ENCODE assay signal across 8 cellular contexts in genomic region chr19:52369463-52370340, GRCh38. TPM values are rescaled to one million over a fixed set of nuclear protein-coding genes. Genes with fewer than 3 reads are reported as not detected.
A peak's percentile ranks its signal among the peaks of the same experiment; 100 is the strongest.
DNase-seq lines count a peak whose midpoint lies in the region; ATAC-seq and TF ChIP-seq lines count a peak whose summit lies in the region.

Gene ZNF880 (plus strand): TSS chr19:52369923. CDS start chr19:52369966, 43 bp downstream.

- peaks cover 12% of the 10 kb centered on the region for H3K36me3 ChIP-seq in CD8-positive, alpha-beta T cell (ENCODE audit: insufficient read depth, low read length)
- H3K36me3 ChIP-seq in endodermal cell (ENCODE audit: control insufficient read depth, insufficient read depth, low read length) (peaks cover 43% of the 10 kb centered on the region), mesendoderm (ENCODE audit: control insufficient read depth, insufficient read depth, low read length) (peaks cover 6% of the 10 kb centered on the region)

- peak within 1 kb of the TSS; percentile 93 for H3K27ac ChIP-seq in CD8-positive, alpha-beta T cell (ENCODE audit: low read depth, low read length)
- H3K27ac ChIP-seq in endodermal cell (ENCODE audit: low read depth, low read length) (peak within 1 kb of the TSS; percentile 97), mesendoderm (ENCODE audit: low read depth, low read length) (peak within 1 kb of the TSS; percentile 64)

- no peak for TF ChIP-seq CTCF in CD8-positive, alpha-beta T cell (IDR thresholded peaks at IDR 0.05)
- no peak for TF ChIP-seq CTCF in endodermal cell (conservative IDR thresholded peaks at IDR 0.05)

- H4K8ac ChIP-seq in mesendoderm (ENCODE audit: low read depth, low read length), result peak within 1 kb of the TSS; percentile 83

- peaks cover 40% of the 10 kb centered on the region for H3K9me3 Mint-ChIP-seq in CD8-positive, alpha-beta T cell
- H3K9me3 Mint-ChIP-seq in endodermal cell, result peaks cover 65% of the 10 kb centered on the region

- intact Hi-C loops in CD8-positive, alpha-beta T cell (cut with DNase I, micrococcal nuclease), result loop anchor here (1.0 to 2.0 kb wide), 2 partner anchors 28 to 33 kb away; partner anchors contain the start of genes ZNF528 (in 2 of the 2) and ZNF610 (in 1 of the 2)

- H3K4me2 ChIP-seq in mesendoderm (ENCODE audit: low read length), result peak within 1 kb of the TSS; percentile 56

- no peaks in the 10 kb centered on the region for H3K27me3 ChIP-seq in CD8-positive, alpha-beta T cell (ENCODE audit: insufficient read depth, low read length)
- H3K27me3 ChIP-seq in endodermal cell (ENCODE audit: control insufficient read depth, insufficient read depth, low read length, poor library complexity, severe bottlenecking), result no peaks in the 10 kb centered on the region
- H3K27me3 ChIP-seq in mesendoderm (ENCODE audit: insufficient read depth, low read length, poor library complexity), result no peaks in the 10 kb centered on the region

- H3K79me1 ChIP-seq in mesendoderm (ENCODE audit: low read length), result no peaks in the 10 kb centered on the region

- H3K23ac ChIP-seq in mesendoderm (ENCODE audit: low read length), result no peak within 1 kb of the TSS

- peak within 1 kb of the TSS; percentile 98 for H3K27ac Mint-ChIP-seq in CD8-positive, alpha-beta T cell
- H3K27ac Mint-ChIP-seq in endodermal cell, result peak within 1 kb of the TSS; percentile 96

- WGBS in endodermal cell (ENCODE audit: insufficient coverage in 1 of 2, insufficient read length in 1 of 2), 2 experiments, result 30 to 45% methylated on average over 28 to 52 of the region's 53 CpGs
- WGBS in mesendoderm (ENCODE audit: extremely low coverage, insufficient coverage, low lambda C conversion rate), result no CpG with 5 or more reads among the region's 53 CpGs

- H3K27me3 Mint-ChIP-seq in CD8-positive, alpha-beta T cell (ENCODE audit: low read depth), result no peaks in the 10 kb centered on the region
- no peaks in the 10 kb centered on the region for H3K27me3 Mint-ChIP-seq in endodermal cell (ENCODE audit: insufficient read depth)

- H3K79me2 ChIP-seq in mesendoderm (ENCODE audit: control insufficient read depth, insufficient read depth, low read length), result peaks cover 2% of the 10 kb centered on the region

- H3K4me1 Mint-ChIP-seq in CD8-positive, alpha-beta T cell (ENCODE audit: low read depth), result peaks cover 20% of the 10 kb centered on the region
- H3K4me1 Mint-ChIP-seq in endodermal cell, result no peaks in the 10 kb centered on the region

- peak within 1 kb of the TSS; percentile 25 for H2BK5ac ChIP-seq in mesendoderm (ENCODE audit: low read length)

- ATAC-seq in CD8-positive, alpha-beta T cell, result peak; percentile 95
- no peak for ATAC-seq in HG03175 (IDR thresholded peaks at IDR 0.05; ENCODE audit: unreplicated experiment)

- POLR2A ChIA-PET in CD8-positive, alpha-beta T cell (lab: Charles Lee), result interaction anchor here (0.6 to 1.4 kb wide), 7 partner anchors 10 to 230 kb away, joined by 3 to 8 read pairs (median 3); partner anchors contain the start of gene ZNF610

- H3K9me3 ChIP-seq in CD8-positive, alpha-beta T cell (ENCODE audit: low read length), result peaks cover 26% of the 10 kb centered on the region
- H3K9me3 ChIP-seq in endodermal cell (ENCODE audit: control insufficient read depth, low read length), result peaks cover 80% of the 10 kb centered on the region

- peak; percentile 77 to 93 (median 91) for DNase-seq in CD8-positive, alpha-beta T cell
- DNase-seq in GOT3 (lab: John Stamatoyannopoulos, UW) (peak; percentile 63), NCI-H510A (lab: John Stamatoyannopoulos, UW) (peak; percentile 88), endodermal cell (peak; percentile 92), mesendoderm (peak; percentile 96)
- DNase-seq in activated CD8-positive, alpha-beta memory T cell treated with anti-CD3 and anti-CD28 coated beads, Interleukin-2, amount 50 U/mL, for 24 hours (ENCODE audit: extremely low read depth), result peak; percentile 84
- DNase-seq in stimulated activated CD8-positive, alpha-beta memory T cell treated with anti-CD3 and anti-CD28 coated beads, Interleukin-12 subunit alpha, Interleukin-12 subunit beta, amount 100 ng/mL, for 1 hour (ENCODE audit: low read depth), result peak; percentile 90

- no peak within 1 kb of the TSS for H2BK15ac ChIP-seq in mesendoderm (replicated peaks; ENCODE audit: low read depth)

- H3K9ac ChIP-seq in endodermal cell (ENCODE audit: extremely low read depth, low read length, poor library complexity, severe bottlenecking) (peak within 1 kb of the TSS; percentile 96), mesendoderm (ENCODE audit: low read length) (peak within 1 kb of the TSS; percentile 88)

- peak within 1 kb of the TSS; percentile 94 for H3K4me3 Mint-ChIP-seq in CD8-positive, alpha-beta T cell
- H3K4me3 Mint-ChIP-seq in endodermal cell, result peak within 1 kb of the TSS; percentile 82

- peak within 1 kb of the TSS; percentile 65 for H3K18ac ChIP-seq in mesendoderm (ENCODE audit: low read length)

- no peak within 1 kb of the TSS for H2AK5ac ChIP-seq in mesendoderm (ENCODE audit: low read length)

- no peak within 1 kb of the TSS for H2BK120ac ChIP-seq in mesendoderm (ENCODE audit: low read depth, low read length)

- H3K56ac ChIP-seq in mesendoderm (ENCODE audit: low read length), result peak within 1 kb of the TSS; percentile 87

- peaks cover 8% of the 10 kb centered on the region for H3K4me1 ChIP-seq in CD8-positive, alpha-beta T cell (ENCODE audit: insufficient read depth, low read length)
- H3K4me1 ChIP-seq in endodermal cell (ENCODE audit: control insufficient read depth, insufficient read depth, low read length) (no peaks in the 10 kb centered on the region), mesendoderm (ENCODE audit: control insufficient read depth, low read depth, low read length) (no peaks in the 10 kb centered on the region)

- CTCF ChIA-PET in CD8-positive, alpha-beta T cell (lab: Charles Lee), result interaction anchor here (1.0 kb wide), 1 partner anchor 29 kb away, joined by 4 read pairs; no protein-coding TSS in a partner anchor

- H3K4me3 ChIP-seq in CD8-positive, alpha-beta T cell (ENCODE audit: low read depth, low read length), result peak within 1 kb of the TSS; percentile 68
- H3K4me3 ChIP-seq in endodermal cell (ENCODE audit: low read length), result peak within 1 kb of the TSS; percentile 88
- peak within 1 kb of the TSS; percentile 84 for H3K4me3 ChIP-seq in mesendoderm (ENCODE audit: low read length)

- H3K4ac ChIP-seq in mesendoderm (ENCODE audit: low read depth, low read length), result peak within 1 kb of the TSS; percentile 44

- H3K36me3 Mint-ChIP-seq in CD8-positive, alpha-beta T cell, result peaks cover 63% of the 10 kb centered on the region
- H3K36me3 Mint-ChIP-seq in endodermal cell (ENCODE audit: low read depth), result peaks cover 58% of the 10 kb centered on the region

- no peak within 1 kb of the TSS for H4K5ac ChIP-seq in mesendoderm (ENCODE audit: low read length)

RNA-seq across cellular contexts. Expression of gene ZNF880, which starts in this region (rescaled TPM):
- 10 to 100 TPM; 26.1 to 31.0 TPM for total RNA-seq in CD8-positive, alpha-beta T cell
- 10 to 100 TPM; 13.5 to 20.9 TPM for total RNA-seq in endodermal cell
- 14.9 TPM for polyA plus RNA-seq in endodermal cell (2013, experiment 1 of 2)
- 12.9 TPM for polyA plus RNA-seq in endodermal cell (2013, experiment 2 of 2)
- 24.0 TPM for polyA plus RNA-seq in mesendoderm (2013, experiment 1 of 2)
- polyA plus RNA-seq in mesendoderm (2013, experiment 2 of 2), result 23.6 TPM
